ENCODE assay signal across 16 cellular contexts in genomic region chr19:952049-952679, GRCh38. TPM values are rescaled to one million over a fixed set of nuclear protein-coding genes. Genes with fewer than 3 reads are reported as not detected.
A peak's percentile ranks its signal among the peaks of the same experiment; 100 is the strongest.
DNase-seq lines count a peak whose midpoint lies in the region; ATAC-seq, FAIRE-seq and TF ChIP-seq lines count a peak whose summit lies in the region.
"Had no signal": no experiment of that assay in that cellular context is flagged by ENCODE, and none has a peak within 500 bp of the region (broad histone marks: within the 10 kb centered on the region; RNA-seq: fewer than 3 reads in every experiment).

No MANE protein-coding gene starts in this region.

- H3K27me3 ChIP-seq in AG04450 (ENCODE audit: control insufficient read depth, insufficient read depth, low read length) (no peaks in the 10 kb centered on the region), astrocyte (ENCODE audit: insufficient read depth, low read length) (no peaks in the 10 kb centered on the region)

- H3K4me2 ChIP-seq in astrocyte (ENCODE audit: low read length), result peak overlapping the region; percentile 70

- H3K9ac ChIP-seq in astrocyte (ENCODE audit: low read length), result peak overlapping the region; percentile 50

- no peak for DNase-seq in AG04450 (ENCODE audit: low read depth, low spot score)
- no peak for DNase-seq in astrocyte (ENCODE audit: low read depth)
- DNase-seq in NCI-H345 treated with DMSO at 0.1 percent for 48 hours (lab: John Stamatoyannopoulos, UW; ENCODE audit: unreplicated experiment), result no peak
- no peak for DNase-seq in kidney tubule cell (ENCODE audit: low spot score)
- DNase-seq: activated CD4-positive, alpha-beta memory T cell treated with anti-CD3 and anti-CD28 coated beads for 36 hours; DMS79; NCI-H1092; NCI-H345; posterior cingulate gyrus had no signal

- no peak overlapping the region for H2AFZ ChIP-seq in astrocyte (ENCODE audit: low read depth, low read length)

- peaks cover 48% of the 10 kb centered on the region for H4K20me1 ChIP-seq in astrocyte (ENCODE audit: insufficient read depth, low read length)

- peaks cover under 1% of the 10 kb centered on the region for H3K36me3 Mint-ChIP-seq in astrocyte (ENCODE audit: low read depth, unreplicated experiment)
- H3K36me3 Mint-ChIP-seq: activated CD4-positive, alpha-beta memory T cell treated with anti-CD3 and anti-CD28 coated beads for 36 hours had no signal

- no peak for FAIRE-seq in astrocyte (lab: Jason Lieb, UNC)
- FAIRE-seq: endothelial cell of umbilical vein had no signal

- no peaks in the 10 kb centered on the region for H3K9me3 Mint-ChIP-seq in astrocyte (ENCODE audit: unreplicated experiment)
- H3K9me3 Mint-ChIP-seq: activated CD4-positive, alpha-beta memory T cell treated with anti-CD3 and anti-CD28 coated beads for 36 hours had no signal

- no peaks in the 10 kb centered on the region for H3K27me3 Mint-ChIP-seq in astrocyte (ENCODE audit: low read depth, unreplicated experiment)
- H3K27me3 Mint-ChIP-seq: activated CD4-positive, alpha-beta memory T cell treated with anti-CD3 and anti-CD28 coated beads for 36 hours had no signal

- H3K4me1 ChIP-seq in HEK293 (ENCODE audit: control insufficient read depth, insufficient read depth, low read length), result no peaks in the 10 kb centered on the region
- peaks cover 25% of the 10 kb centered on the region for H3K4me1 ChIP-seq in astrocyte (ENCODE audit: insufficient read depth, low read length)
- H3K4me1 ChIP-seq in mesodermal cell (ENCODE audit: control insufficient read depth, insufficient read depth, low read length, poor library complexity, severe bottlenecking), result peaks cover 46% of the 10 kb centered on the region

- ATAC-seq in HG02981 (IDR thresholded peaks at IDR 0.05; ENCODE audit: unreplicated experiment) (no peak), HG02884 (IDR thresholded peaks at IDR 0.05; ENCODE audit: unreplicated experiment) (no peak)

- no peak for TF ChIP-seq CTCF in AG04450 (IDR thresholded peaks at IDR 0.05; ENCODE audit: low read depth, low read length)
- TF ChIP-seq CTCF in HEK293 (tag by site-specific recombination; IDR thresholded peaks at IDR 0.05), result no peak
- no peak for TF ChIP-seq CTCF in astrocyte (IDR thresholded peaks at IDR 0.05; ENCODE audit: insufficient read depth, low read depth, low read length)

- CTCF ChIA-PET in AG04450 (lab: Charles Lee), result no interaction called here
- CTCF ChIA-PET in HEK293 (lab: Yijun Ruan, JAX), result no interaction called here

- 83 to 86% methylated on average over 10 to 13 of the region's 14 CpGs for WGBS in mesodermal cell (ENCODE audit: insufficient coverage in 2 of 2), 2 experiments

- no peak overlapping the region for H3K27ac Mint-ChIP-seq in astrocyte (ENCODE audit: unreplicated experiment)
- H3K27ac Mint-ChIP-seq: activated CD4-positive, alpha-beta memory T cell treated with anti-CD3 and anti-CD28 coated beads for 36 hours had no signal

- no peak overlapping the region for H3K4me3 ChIP-seq in AG04450 (ENCODE audit: low read depth, low read length)
- H3K4me3 ChIP-seq in HEK293 (ENCODE audit: low read depth, low read length), result no peak overlapping the region
- H3K4me3 ChIP-seq in astrocyte (ENCODE audit: insufficient read depth, low read depth, low read length), result no peak overlapping the region
- no peak overlapping the region for H3K4me3 ChIP-seq in mesodermal cell (ENCODE audit: extremely low read depth, insufficient read depth, low read length, poor library complexity, severe bottlenecking)
- H3K4me3 ChIP-seq: lung had no signal

- no peaks in the 10 kb centered on the region; the same call in 1 of the 2 replicates for H3K9me3 ChIP-seq in AG04450 (ENCODE audit: control insufficient read depth, insufficient read depth, low read length)
- no peaks in the 10 kb centered on the region for H3K9me3 ChIP-seq in HEK293 (ENCODE audit: control insufficient read depth, insufficient read depth, low read depth, low read length)
- H3K9me3 ChIP-seq in astrocyte (ENCODE audit: insufficient read depth, low read depth, low read length), result no peaks in the 10 kb centered on the region
- no peaks in the 10 kb centered on the region for H3K9me3 ChIP-seq in mesodermal cell (ENCODE audit: control insufficient read depth, low read length)
- H3K9me3 ChIP-seq: tibial nerve had no signal

- H3K79me2 ChIP-seq in astrocyte (ENCODE audit: insufficient read depth, low read length), result peaks cover 56% of the 10 kb centered on the region

- H3K27ac ChIP-seq in AG04450 (ENCODE audit: low read depth, low read length) (peak overlapping the region; percentile 82), HEK293 (ENCODE audit: extremely low read depth, low read depth, low read length) (no peak overlapping the region), astrocyte (ENCODE audit: low read depth, low read length) (peak overlapping the region; percentile 75), mesodermal cell (ENCODE audit: low read depth, low read length, severe bottlenecking) (peak overlapping the region; percentile 96)

- no peak overlapping the region for H3K4me3 Mint-ChIP-seq in astrocyte (ENCODE audit: unreplicated experiment)
- H3K4me3 Mint-ChIP-seq: activated CD4-positive, alpha-beta memory T cell treated with anti-CD3 and anti-CD28 coated beads for 36 hours had no signal

- H3K4me1 Mint-ChIP-seq in astrocyte (ENCODE audit: low read depth, unreplicated experiment), result peaks cover 12% of the 10 kb centered on the region

- POLR2A ChIA-PET in AG04450 (lab: Yijun Ruan, JAX), result interaction anchor here (0.6 kb wide), 1 partner anchor 10 kb away, joined by 9 read pairs; no protein-coding TSS in a partner anchor
- POLR2A ChIA-PET in HEK293 (lab: Yijun Ruan, JAX), result no interaction called here

- H3K36me3 ChIP-seq in HEK293 (ENCODE audit: control insufficient read depth in 2 of 2, insufficient read depth in 1 of 2, low read length in 2 of 2) (peaks cover 0 to 12% of the 10 kb centered on the region in 2 experiments; a peak in 1 of 3 replicates), astrocyte (ENCODE audit: insufficient read depth, low read length) (no peaks in the 10 kb centered on the region), mesodermal cell (ENCODE audit: control insufficient read depth, insufficient read depth, low read length) (peaks cover 42% of the 10 kb centered on the region)
- H3K36me3 ChIP-seq: tibial nerve had no signal

TF ChIP-seq in HEK293, 187 proteins besides CTCF, POLR2A, EP300 and RAD21 (continues in another document):
- TF ChIP-seq SP3 (tag by site-specific recombination; IDR thresholded peaks at IDR 0.05) (no peak), ZNF121 (tag by site-specific recombination; IDR thresholded peaks at IDR 0.05) (peak; percentile 98), ZNF292 (tag by site-specific recombination; IDR thresholded peaks at IDR 0.05; ENCODE audit: borderline replicate concordance, low read depth) (no peak)
- TF ChIP-seq, protein P1, sequence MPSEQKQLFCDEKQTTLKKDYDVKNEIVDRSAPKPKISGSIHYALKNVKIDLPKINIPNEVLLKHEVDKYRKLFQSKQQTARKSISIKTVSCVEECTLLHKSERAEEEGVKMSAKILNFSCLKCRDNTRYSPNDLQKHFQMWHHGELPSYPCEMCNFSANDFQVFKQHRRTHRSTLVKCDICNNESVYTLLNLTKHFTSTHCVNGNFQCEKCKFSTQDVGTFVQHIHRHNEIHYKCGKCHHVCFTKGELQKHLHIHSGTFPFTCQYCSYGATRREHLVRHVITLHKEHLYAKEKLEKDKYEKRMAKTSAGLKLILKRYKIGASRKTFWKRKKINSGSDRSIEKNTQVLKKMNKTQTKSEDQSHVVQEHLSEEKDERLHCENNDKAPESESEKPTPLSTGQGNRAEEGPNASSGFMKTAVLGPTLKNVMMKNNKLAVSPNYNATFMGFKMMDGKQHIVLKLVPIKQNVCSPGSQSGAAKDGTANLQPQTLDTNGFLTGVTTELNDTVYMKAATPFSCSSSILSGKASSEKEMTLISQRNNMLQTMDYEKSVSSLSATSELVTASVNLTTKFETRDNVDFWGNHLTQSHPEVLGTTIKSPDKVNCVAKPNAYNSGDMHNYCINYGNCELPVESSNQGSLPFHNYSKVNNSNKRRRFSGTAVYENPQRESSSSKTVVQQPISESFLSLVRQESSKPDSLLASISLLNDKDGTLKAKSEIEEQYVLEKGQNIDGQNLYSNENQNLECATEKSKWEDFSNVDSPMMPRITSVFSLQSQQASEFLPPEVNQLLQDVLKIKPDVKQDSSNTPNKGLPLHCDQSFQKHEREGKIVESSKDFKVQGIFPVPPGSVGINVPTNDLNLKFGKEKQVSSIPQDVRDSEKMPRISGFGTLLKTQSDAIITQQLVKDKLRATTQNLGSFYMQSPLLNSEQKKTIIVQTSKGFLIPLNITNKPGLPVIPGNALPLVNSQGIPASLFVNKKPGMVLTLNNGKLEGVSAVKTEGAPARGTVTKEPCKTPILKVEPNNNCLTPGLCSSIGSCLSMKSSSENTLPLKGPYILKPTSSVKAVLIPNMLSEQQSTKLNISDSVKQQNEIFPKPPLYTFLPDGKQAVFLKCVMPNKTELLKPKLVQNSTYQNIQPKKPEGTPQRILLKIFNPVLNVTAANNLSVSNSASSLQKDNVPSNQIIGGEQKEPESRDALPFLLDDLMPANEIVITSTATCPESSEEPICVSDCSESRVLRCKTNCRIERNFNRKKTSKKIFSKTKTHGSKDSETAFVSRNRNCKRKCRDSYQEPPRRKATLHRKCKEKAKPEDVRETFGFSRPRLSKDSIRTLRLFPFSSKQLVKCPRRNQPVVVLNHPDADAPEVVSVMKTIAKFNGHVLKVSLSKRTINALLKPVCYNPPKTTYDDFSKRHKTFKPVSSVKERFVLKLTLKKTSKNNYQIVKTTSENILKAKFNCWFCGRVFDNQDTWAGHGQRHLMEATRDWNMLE (tag by site-specific recombination; conservative IDR thresholded peaks at IDR 0.05; ENCODE audit: low read depth), result no peak

RNA-seq across cellular contexts. Expression of gene ARID3A, which starts 26.3 kb away (rescaled TPM):
- polyA plus RNA-seq in AG04450 (2011; rRNA removed), result 7.6 and 12.2 TPM in 2 replicates
- polyA minus RNA-seq in AG04450 (2011; rRNA and poly(A)+ RNA removed), result 29.7 and 32.4 TPM in 2 replicates
- 100 and 106 TPM in 2 replicates for total RNA-seq in astrocyte
- 119 TPM for polyA plus RNA-seq in mesodermal cell (2013, experiment 1 of 2)
- 101 TPM for polyA plus RNA-seq in mesodermal cell (2013, experiment 2 of 2)

RNA-seq across cellular contexts. Expression of gene WDR18, which starts 32.0 kb away (rescaled TPM):
- polyA plus RNA-seq in AG04450 (2011; rRNA removed), result 24.5 and 36.3 TPM in 2 replicates
- polyA minus RNA-seq in AG04450 (2011; rRNA and poly(A)+ RNA removed), result 31.8 and 39.9 TPM in 2 replicates
- 60.0 and 68.9 TPM in 2 replicates for total RNA-seq in astrocyte
- 70.0 TPM for polyA plus RNA-seq in mesodermal cell (2013, experiment 1 of 2)
- polyA plus RNA-seq in mesodermal cell (2013, experiment 2 of 2), result 54.2 TPM

RNA-seq across cellular contexts. Expression of gene KISS1R, which starts 35.0 kb away (rescaled TPM):
- not detected in 2 replicates for polyA plus RNA-seq in AG04450 (2011; rRNA removed)
- not detected in 2 replicates for polyA minus RNA-seq in AG04450 (2011; rRNA and poly(A)+ RNA removed)
- not detected in 2 replicates for total RNA-seq in astrocyte
- not detected for polyA plus RNA-seq in mesodermal cell (2013, experiment 1 of 2)
- polyA plus RNA-seq in mesodermal cell (2013, experiment 2 of 2), result not detected
- total RNA-seq: endothelial cell of umbilical vein, tibial nerve had no signal
- polyA plus RNA-seq: endothelial cell of umbilical vein had no signal

RNA-seq across cellular contexts. Expression of gene R3HDM4, which starts 39.1 kb away (rescaled TPM):
- polyA plus RNA-seq in AG04450 (2011; rRNA removed), result 24.0 and 30.9 TPM in 2 replicates
- 16.4 and 20.4 TPM in 2 replicates for polyA minus RNA-seq in AG04450 (2011; rRNA and poly(A)+ RNA removed)
- 57.9 and 60.0 TPM in 2 replicates for total RNA-seq in astrocyte
- 62.6 TPM for polyA plus RNA-seq in mesodermal cell (2013, experiment 1 of 2)
- polyA plus RNA-seq in mesodermal cell (2013, experiment 2 of 2), result 47.1 TPM

RNA-seq across cellular contexts. Expression of gene GRIN3B, which starts 48.1 kb away (rescaled TPM):
- 0.24 and 0.38 TPM in 2 replicates for polyA plus RNA-seq in AG04450 (2011; rRNA removed)
- polyA minus RNA-seq in AG04450 (2011; rRNA and poly(A)+ RNA removed), result 0.14 and 0.17 TPM in 2 replicates
- total RNA-seq in astrocyte, result 2.5 and 2.7 TPM in 2 replicates
- 1.7 TPM for polyA plus RNA-seq in mesodermal cell (2013, experiment 1 of 2)
- polyA plus RNA-seq in mesodermal cell (2013, experiment 2 of 2), result 1.4 TPM
- total RNA-seq: activated CD4-positive, alpha-beta memory T cell treated with anti-CD3 and anti-CD28 coated beads for 36 hours had no signal
